ENCODE assay signal across 9 cellular contexts in genomic region chr22:29621761-29622526, GRCh38. TPM values are rescaled to one million over a fixed set of nuclear protein-coding genes. Genes with fewer than 3 reads are reported as not detected.
DNase-seq lines count a peak whose midpoint lies in the region; ATAC-seq, FAIRE-seq and TF ChIP-seq lines count a peak whose summit lies in the region.
"Had no signal": no experiment of that assay in that cellular context is flagged by ENCODE, and none has a peak within 500 bp of the region (broad histone marks: within the 10 kb centered on the region; RNA-seq: fewer than 3 reads in every experiment).

No MANE protein-coding gene starts in this region.

- H3K4me1 ChIP-seq in A549 = peaks cover 96% of the 10 kb centered on the region
- H3K4me1 ChIP-seq in HCT116 (ENCODE audit: control insufficient read depth in 1 of 2, insufficient read depth in 2 of 2, low read length in 2 of 2) = peaks cover 88 to 100% of the 10 kb centered on the region in 2 experiments

- peaks cover 86% of the 10 kb centered on the region for H3K79me2 ChIP-seq in HCT116 (ENCODE audit: insufficient read depth, low read length)

- no peaks in the 10 kb centered on the region for H3K9me3 ChIP-seq in A549
- no peaks in the 10 kb centered on the region for H3K9me3 ChIP-seq in HCT116 (ENCODE audit: control insufficient read depth in 1 of 2, insufficient read depth in 1 of 2, low read depth in 1 of 2, low read length in 2 of 2)

- ATAC-seq in A549 (peak; percentile 82 to 86), HCT116 (peak; percentile 73), GM21619 (IDR thresholded peaks at IDR 0.05; ENCODE audit: unreplicated experiment) (no peak), GM18909 (IDR thresholded peaks at IDR 0.05; ENCODE audit: poor library complexity, unreplicated experiment) (no peak)

- TF ChIP-seq POLR2A in A549 (IDR thresholded peaks at IDR 0.05; ENCODE audit: low read length) (no peak), HCT116 (IDR thresholded peaks at IDR 0.05; ENCODE audit: borderline replicate concordance, extremely low read depth, insufficient read depth, insufficient read length) (no peak)

- no peaks in the 10 kb centered on the region for H3K27me3 ChIP-seq in HCT116 (ENCODE audit: insufficient read depth, low read length)

- FAIRE-seq in A549 (lab: Jason Lieb, UNC) (no peak), islet of Langerhans (lab: Jason Lieb, UNC) (peak; percentile 99)
- FAIRE-seq: GM18507 had no signal

- no TSS peak for BruUV-seq in HCT116 (replicated peaks; lab: Mats Ljungman, UMichigan)

- H3K4me1 Mint-ChIP-seq in activated T-helper 2 cell treated with anti-CD3 and anti-CD28 coated beads, Interferon-gamma antibody, Interleukin-2, Interleukin-4, amounts not matched to agents 10 μg/mL and 5 μg/mL and 100 μg/mL, durations not matched to agents 14 hours and 24 hours and 36 hours (ENCODE audit: low read depth) = peaks cover 60% of the 10 kb centered on the region

- H3K36me3 ChIP-seq in HCT116 (ENCODE audit: control insufficient read depth in 1 of 2, insufficient read depth in 2 of 2, low read length in 2 of 2) = no peaks in the 10 kb centered on the region

- H3K4me3 Mint-ChIP-seq in activated T-helper 2 cell treated with anti-CD3 and anti-CD28 coated beads, Interferon-gamma antibody, Interleukin-2, Interleukin-4, amounts not matched to agents 10 μg/mL and 5 μg/mL and 100 μg/mL, durations not matched to agents 14 hours and 24 hours and 36 hours (ENCODE audit: low read depth) = no peak overlapping the region

- peak overlapping the region; percentile 43 for H3K9ac ChIP-seq in HCT116 (ENCODE audit: low read length)

- no peaks in the 10 kb centered on the region for H4K20me1 ChIP-seq in HCT116 (ENCODE audit: insufficient read depth)

- H2AFZ ChIP-seq in HCT116 (ENCODE audit: low read depth, low read length, poor library complexity, severe bottlenecking) = no peak overlapping the region

- no peaks in the 10 kb centered on the region for H3K9me2 ChIP-seq in HCT116 (ENCODE audit: insufficient read depth)

- WGBS in A549 (ENCODE audit: missing lambda C conversion rate) = under 1% methylated on average over 5 of the region's 5 CpGs

- no peaks in the 10 kb centered on the region for H3K9me3 Mint-ChIP-seq in activated T-helper 2 cell treated with anti-CD3 and anti-CD28 coated beads, Interferon-gamma antibody, Interleukin-2, Interleukin-4, amounts not matched to agents 10 μg/mL and 5 μg/mL and 100 μg/mL, durations not matched to agents 14 hours and 24 hours and 36 hours

- TF ChIP-seq CTCF in A549 (IDR thresholded peaks at IDR 0.05) = no peak
- no peak for TF ChIP-seq CTCF in HCT116 (IDR thresholded peaks at IDR 0.05 in 2 of 3, conservative IDR thresholded peaks at IDR 0.05 in 1 of 3; ENCODE audit: borderline replicate concordance in 1 of 3, insufficient read depth in 1 of 3, low read depth in 2 of 3, low read length in 2 of 3)

- H3K4me3 ChIP-seq in A549 = peak overlapping the region; percentile 23
- peak overlapping the region in 1 of 2 experiments; percentile 44; a peak in 2 of 4 replicates for H3K4me3 ChIP-seq in HCT116 (replicated peaks in 1 of 2; ENCODE audit: low read depth in 1 of 2, low read length in 2 of 2)

- POLR2A ChIA-PET in A549 (lab: Yijun Ruan, JAX) = no interaction called here
- POLR2A ChIA-PET in HCT116 (lab: Charles Lee) = interaction anchor here (1.2 kb wide), 1 partner anchor 18 kb away, joined by 3 read pairs; no protein-coding TSS in a partner anchor

- CTCF ChIA-PET in A549 (lab: Yijun Ruan, JAX) = interaction anchor here (1.0 to 1.5 kb wide), 4 partner anchors 23 to 466 kb away, joined by 3 to 4 read pairs (median 3); no protein-coding TSS in a partner anchor
- CTCF ChIA-PET in HCT116 (lab: Charles Lee) = interaction anchor here (1.2 to 1.3 kb wide), 2 partner anchors 13 to 68 kb away, joined by 3 to 4 read pairs; partner anchors contain the start of gene THOC5

- intact Hi-C loops in HCT116 (cut with micrococcal nuclease) = loop anchor here (10.0 kb wide), 1 partner anchor 227 kb away; no protein-coding TSS in a partner anchor
- intact Hi-C loops in activated T-helper 2 cell treated with anti-CD3 and anti-CD28 coated beads, Interferon-gamma antibody, Interleukin-2, Interleukin-4, amounts not matched to agents 10 μg/mL and 5 μg/mL and 100 μg/mL, durations not matched to agents 14 hours and 24 hours and 36 hours (cut with micrococcal nuclease) = loop anchor here (10.0 kb wide), 1 partner anchor 383 kb away; no protein-coding TSS in a partner anchor

- H3K27ac Mint-ChIP-seq in activated T-helper 2 cell treated with anti-CD3 and anti-CD28 coated beads, Interferon-gamma antibody, Interleukin-2, Interleukin-4, amounts not matched to agents 10 μg/mL and 5 μg/mL and 100 μg/mL, durations not matched to agents 14 hours and 24 hours and 36 hours = peak overlapping the region; percentile 33

- no peaks in the 10 kb centered on the region for H3K27me3 Mint-ChIP-seq in activated T-helper 2 cell treated with anti-CD3 and anti-CD28 coated beads, Interferon-gamma antibody, Interleukin-2, Interleukin-4, amounts not matched to agents 10 μg/mL and 5 μg/mL and 100 μg/mL, durations not matched to agents 14 hours and 24 hours and 36 hours (ENCODE audit: low read depth)

- H3K27ac ChIP-seq in A549 (peak overlapping the region; percentile 93 to 94), HCT116 (ENCODE audit: low read depth, low read length) (peak overlapping the region; percentile 85)

- peak; percentile 82 to 89; a peak in 4 of 5 replicates for TF ChIP-seq EP300 in A549 (IDR thresholded peaks at IDR 0.05)

- H3K4me2 ChIP-seq in A549 = peak overlapping the region; percentile 91
- H3K4me2 ChIP-seq in HCT116 (ENCODE audit: low read length) = peak overlapping the region; percentile 75

- DNase-seq in A549 (ENCODE audit: low read depth in 1 of 2, low spot score in 1 of 2) (peak; percentile 69 to 86), HCT116 (ENCODE audit: low read depth, low spot score) (peak; percentile 91), ecto neural progenitor cell (ENCODE audit: low spot score) (no peak), T-helper 1 cell (no peak)
- no peak for DNase-seq in activated T-helper 2 cell treated with anti-CD3 and anti-CD28 coated beads, Interferon-gamma antibody, Interleukin-2, Interleukin-4, amounts not matched to agents 10 μg/mL and 5 μg/mL and 100 μg/mL, durations not matched to agents 14 hours and 24 hours and 36 hours (ENCODE audit: low spot score)

- RAD21 ChIA-PET in HCT116 (lab: Charles Lee; ENCODE audit: low non-redundant PET in 1 of 2, low total read pairs in 2 of 2, uncharacterized antibody in 2 of 2, unreplicated experiment in 2 of 2) = no interaction called here

- no peaks in the 10 kb centered on the region for H3K36me3 Mint-ChIP-seq in activated T-helper 2 cell treated with anti-CD3 and anti-CD28 coated beads, Interferon-gamma antibody, Interleukin-2, Interleukin-4, amounts not matched to agents 10 μg/mL and 5 μg/mL and 100 μg/mL, durations not matched to agents 14 hours and 24 hours and 36 hours (ENCODE audit: low read depth)

- TF ChIP-seq RAD21 in A549 (conservative IDR thresholded peaks at IDR 0.05 in 1 of 2, IDR thresholded peaks at IDR 0.05 in 1 of 2) = no peak
- no peak; the same call in 1 of the 2 replicates for TF ChIP-seq RAD21 in HCT116 (IDR thresholded peaks at IDR 0.05; ENCODE audit: low read depth)

TF ChIP-seq in A549, 52 proteins besides CTCF, POLR2A, EP300 and RAD21 (continues in another document):
- peak; percentile 61 for TF ChIP-seq MAFK (IDR thresholded peaks at IDR 0.05; ENCODE audit: partially characterized antibody)
- no peak for TF ChIP-seq ZFP36 (IDR thresholded peaks at IDR 0.05; ENCODE audit: borderline replicate concordance, partially characterized antibody)
- TF ChIP-seq JUN (IDR thresholded peaks at IDR 0.05) = peak; percentile 53 to 74; a peak in 3 of 5 replicates
- peak; percentile 90 for TF ChIP-seq RFX5 (IDR thresholded peaks at IDR 0.05)
- peak; percentile 95 for TF ChIP-seq GATA3 (IDR thresholded peaks at IDR 0.05; ENCODE audit: borderline replicate concordance)
- peak in 1 of 2 experiments; percentile 65; a peak in 2 of 4 replicates for TF ChIP-seq CEBPB (IDR thresholded peaks at IDR 0.05)
- TF ChIP-seq RNF2 (IDR thresholded peaks at IDR 0.05; ENCODE audit: borderline replicate concordance, low read depth) = no peak

TF ChIP-seq in HCT116, 20 proteins besides CTCF, POLR2A, EP300 and RAD21 (continues in another document):
- TF ChIP-seq ELF1 (IDR thresholded peaks at IDR 0.05; ENCODE audit: borderline replicate concordance, low read depth) (no peak; the same call in 1 of the 2 replicates), ATF3 (IDR thresholded peaks at IDR 0.05) (peak; percentile 57; the same call in 1 of the 2 replicates), SP1 (IDR thresholded peaks at IDR 0.05; ENCODE audit: low read depth) (peak; percentile 90), EZH2 (IDR thresholded peaks at IDR 0.05) (no peak), MAX (IDR thresholded peaks at IDR 0.05) (0 out of 2 replicates have a peak, but pooled peaks have one; percentile 37)

RNA-seq across cellular contexts. Expression of gene NF2, which starts 18.5 kb away (rescaled TPM):
- 16.5 and 23.7 TPM in 2 replicates for polyA plus RNA-seq in A549 (2011; rRNA removed)
- polyA plus RNA-seq in A549 (2012; cell fraction: cytosol; rRNA removed) = 13.8 and 17.9 TPM in 2 replicates
- 18.8 and 19.0 TPM in 2 replicates for polyA plus RNA-seq in A549 (2012; cell fraction: nucleus; rRNA removed)
- 14.4 to 17.1 TPM (median 15.9 TPM) in 3 replicates for polyA plus RNA-seq in A549 (2017; fragmentation: RNase III; extraction: RNeasy Plus Mini Kit Qiagen cat#74134 plus additional on column Dnase treatment)
- polyA minus RNA-seq in A549 (2011; rRNA and poly(A)+ RNA removed) = 26.2 and 33.8 TPM in 2 replicates
- total RNA-seq in HCT116 (2021; ENCODE audit: unreplicated experiment) = 70.2 TPM
- 19.7 and 23.2 TPM in 2 replicates for polyA plus RNA-seq in HCT116 (2012)
- total RNA-seq in activated T-helper 2 cell treated with anti-CD3 and anti-CD28 coated beads, Interferon-gamma antibody, Interleukin-2, Interleukin-4, amounts not matched to agents 10 μg/mL and 5 μg/mL and 100 μg/mL, durations not matched to agents 14 hours and 24 hours and 36 hours = 57.1 and 57.7 TPM in 2 replicates

RNA-seq across cellular contexts. Expression of gene NIPSNAP1, which starts 41.0 kb away (rescaled TPM):
- 68.6 and 77.2 TPM in 2 replicates for polyA plus RNA-seq in A549 (2011; rRNA removed)
- 60.6 and 70.7 TPM in 2 replicates for polyA plus RNA-seq in A549 (2012; cell fraction: cytosol; rRNA removed)
- polyA plus RNA-seq in A549 (2012; cell fraction: nucleus; rRNA removed) = 41.3 and 43.8 TPM in 2 replicates
- 80.5 to 86.1 TPM (median 85.5 TPM) in 3 replicates for polyA plus RNA-seq in A549 (2017; fragmentation: RNase III; extraction: RNeasy Plus Mini Kit Qiagen cat#74134 plus additional on column Dnase treatment)
- polyA minus RNA-seq in A549 (2011; rRNA and poly(A)+ RNA removed) = 37.2 and 58.9 TPM in 2 replicates
- 101 TPM for total RNA-seq in HCT116 (2021; ENCODE audit: unreplicated experiment)
- 88.9 and 104 TPM in 2 replicates for polyA plus RNA-seq in HCT116 (2012)
- 54.9 and 56.6 TPM in 2 replicates for total RNA-seq in activated T-helper 2 cell treated with anti-CD3 and anti-CD28 coated beads, Interferon-gamma antibody, Interleukin-2, Interleukin-4, amounts not matched to agents 10 μg/mL and 5 μg/mL and 100 μg/mL, durations not matched to agents 14 hours and 24 hours and 36 hours

Comparison
In these comparisons a context has a peak if more than half of its experiments do, and no peak if none do; other contexts are left out.
1. ATAC-seq: peak in A549 (2 of 2) and HCT116 (single experiment); none in GM21619 (single experiment) and GM18909 (single experiment).
2. DNase-seq: peak in A549 (2 of 2) and HCT116 (single experiment); none in activated T-helper 2 cell treated with anti-CD3 and anti-CD28 coated beads, Interferon-gamma antibody, Interleukin-2, Interleukin-4, amounts not matched to agents 10 μg/mL and 5 μg/mL and 100 μg/mL, durations not matched to agents 14 hours and 24 hours and 36 hours (single experiment), ecto neural progenitor cell (single experiment) and T-helper 1 cell (0 of 5).
3. Of the 6 proteins assayed by ChIP-seq in both A549 and HCT116: peak only in A549: none; only in HCT116: none; in both: MAX; in neither: 4; mixed calls (peak in some experiments, not most) for 1.